Comparison of ENCODE assay signal across 8 cellular contexts in the genomic region with DNA sequence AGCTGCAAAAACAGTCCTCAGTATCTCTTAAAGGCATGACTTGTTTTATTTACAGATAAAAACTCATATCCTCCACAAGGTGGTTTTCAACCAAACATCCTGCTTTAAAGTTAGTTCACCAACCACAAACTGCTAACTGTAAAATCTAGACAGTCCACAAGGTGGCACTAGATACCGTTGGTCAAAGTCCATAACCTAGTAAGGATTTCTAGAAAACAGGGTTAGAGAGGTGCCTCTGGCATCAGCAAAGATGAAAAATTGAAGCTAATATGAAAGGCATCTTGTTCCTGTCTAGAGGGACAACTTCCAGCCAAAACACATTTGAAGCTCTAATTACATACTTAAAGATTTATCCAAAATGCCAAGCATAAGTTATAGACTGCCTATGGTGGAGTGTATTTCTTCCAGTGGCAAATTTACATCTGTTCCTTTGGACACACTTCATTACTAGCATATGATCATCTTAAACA. TPM values are rescaled to one million over a fixed set of nuclear protein-coding genes. Genes with fewer than 3 reads are reported as not detected.
DNase-seq lines count a peak whose midpoint lies in the region; ATAC-seq and TF ChIP-seq lines count a peak whose summit lies in the region.

No MANE protein-coding gene starts in this region.

- H3K4me1 ChIP-seq in iPS DF 6.9 (ENCODE audit: control insufficient read depth, insufficient read depth, low read length), result no peaks in the 10 kb centered on the region

- TF ChIP-seq CTCF in AG04450 (IDR thresholded peaks at IDR 0.05; ENCODE audit: low read depth, low read length) (peak; percentile 84), GM13976 (IDR thresholded peaks at IDR 0.05; ENCODE audit: borderline replicate concordance, control extremely low read depth, extremely low read depth, insufficient read depth, missing control alignments) (peak; percentile 72), astrocyte of the spinal cord (IDR thresholded peaks at IDR 0.05; ENCODE audit: low read depth, low read length) (peak; percentile 75)

- peak; percentile 65 for ATAC-seq in HG02763 (IDR thresholded peaks at IDR 0.05; ENCODE audit: unreplicated experiment)

- DNase-seq in AG04450 (ENCODE audit: low read depth, low spot score), result peak; percentile 59
- peak; percentile 42 for DNase-seq in GM13976 (ENCODE audit: low spot score)
- peak; percentile 60 for DNase-seq in NCI-H1092 (lab: John Stamatoyannopoulos, UW)
- DNase-seq in SK-MEL-5 (ENCODE audit: low read depth, low spot score), result peak; percentile 90
- DNase-seq in astrocyte of the spinal cord (ENCODE audit: low read depth, low spot score), result peak; percentile 85
- DNase-seq in iPS DF 6.9 (ENCODE audit: low read depth, low spot score), result peak; percentile 63
- peak; percentile 50 for DNase-seq in stimulated activated CD4-positive, alpha-beta T cell treated with anti-CD3 and anti-CD28 coated beads, Interleukin-2, amount 100 ng/mL, for 4 hours (ENCODE audit: low read depth)

- in situ Hi-C loops in GM13976 (cut with MboI; ENCODE audit: low sequenced_read_pairs, unreplicated experiment), result loop anchor here (25.0 kb wide), 1 partner anchor 547 kb away; a partner anchor contains a TSS
- in situ Hi-C loops in SK-MEL-5 (cut with HindIII; ENCODE audit: low pct_unique_long_range_greater_than_20kb, low sequenced_read_pairs), result loop anchor here (25.0 kb wide), 1 partner anchor 297 kb away; a partner anchor contains a TSS
- in situ Hi-C loops in astrocyte of the spinal cord (cut with HindIII; ENCODE audit: low sequenced_read_pairs), result no loop called here

- no peaks in the 10 kb centered on the region for H3K36me3 ChIP-seq in iPS DF 6.9 (ENCODE audit: control insufficient read depth, insufficient read depth, low read length)

- H3K27me3 ChIP-seq in AG04450 (ENCODE audit: control insufficient read depth, insufficient read depth, low read length) (no peaks in the 10 kb centered on the region), iPS DF 6.9 (ENCODE audit: control insufficient read depth, insufficient read depth, low read length) (no peaks in the 10 kb centered on the region)

- H3K4me3 ChIP-seq in AG04450 (ENCODE audit: low read depth, low read length) (no peak overlapping the region), astrocyte of the spinal cord (ENCODE audit: low read depth, low read length) (no peak overlapping the region), iPS DF 6.9 (ENCODE audit: low read length) (no peak overlapping the region)

- H3K27ac ChIP-seq in AG04450 (ENCODE audit: low read depth, low read length), result no peak overlapping the region
- no peak overlapping the region for H3K27ac ChIP-seq in iPS DF 6.9 (ENCODE audit: low read length)

- WGBS in iPS DF 6.9 (ENCODE audit: insufficient coverage, insufficient read length), result no CpG with 5 or more reads among the region's 1 CpG

- H3K9me3 ChIP-seq in AG04450 (ENCODE audit: control insufficient read depth, insufficient read depth, low read length) (no peaks in the 10 kb centered on the region), iPS DF 6.9 (ENCODE audit: control insufficient read depth, insufficient read depth, low read length) (no peaks in the 10 kb centered on the region; the same call in 1 of the 2 replicates)

- POLR2A ChIA-PET in AG04450 (lab: Yijun Ruan, JAX), result interaction anchor here (0.5 to 0.6 kb wide), 2 partner anchors 15 to 300 kb away, joined by 4 read pairs; no protein-coding TSS in a partner anchor

- CTCF ChIA-PET in AG04450 (lab: Charles Lee), result interaction anchor here (0.6 to 3.5 kb wide), 71 partner anchors 9 to 1830 kb away, joined by 3 to 194 read pairs (median 4); a partner anchor contains a TSS

RNA-seq across cellular contexts. Expression of a gene that starts 56.0 kb away (rescaled TPM):
- polyA plus RNA-seq in AG04450 (2011; rRNA removed), result 46.2 and 51.9 TPM in 2 replicates
- polyA minus RNA-seq in AG04450 (2011; rRNA and poly(A)+ RNA removed), result 167 and 212 TPM in 2 replicates
- 12.2 and 13.2 TPM in 2 replicates for total RNA-seq in SK-MEL-5 (2014; rRNA removed; shearing (Covaris generic))
- 24.2 and 36.7 TPM in 2 replicates for polyA plus RNA-seq in SK-MEL-5 (2015; cell fraction: cytosol; rRNA removed)
- 9.9 and 13.8 TPM in 2 replicates for polyA plus RNA-seq in SK-MEL-5 (2015; cell fraction: nucleus; rRNA removed)
